Comparison of ENCODE assay signal across 19 cellular contexts in the genomic region with DNA sequence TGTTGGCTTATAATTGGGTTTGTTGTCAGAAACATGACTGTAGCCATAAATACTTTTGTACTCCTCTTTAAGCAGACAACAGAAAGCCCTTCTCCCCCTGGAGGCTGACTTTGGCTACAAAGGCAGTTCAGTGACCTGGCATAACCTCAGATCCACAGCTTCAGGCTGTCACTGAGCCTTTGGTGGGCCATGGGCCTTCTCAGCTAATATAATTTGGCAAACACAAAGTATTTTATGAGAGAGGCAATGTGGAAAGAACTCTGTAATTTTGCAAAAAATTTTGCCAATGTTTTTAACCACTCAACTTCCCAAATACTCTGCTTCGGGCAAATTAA. TPM values are rescaled to one million over a fixed set of nuclear protein-coding genes. Genes with fewer than 3 reads are reported as not detected.
DNase-seq lines count a peak whose midpoint lies in the region; ATAC-seq and TF ChIP-seq lines count a peak whose summit lies in the region.
"Had no signal": no experiment of that assay in that cellular context is flagged by ENCODE, and none has a peak within 500 bp of the region (broad histone marks: within the 10 kb centered on the region; RNA-seq: fewer than 3 reads in every experiment).

No MANE protein-coding gene starts in this region.

- H3K27me3 Mint-ChIP-seq in neural progenitor cell (ENCODE audit: insufficient read depth, low read depth) (peaks cover 3% of the 10 kb centered on the region), Calu3 (ENCODE audit: unreplicated experiment) (no peaks in the 10 kb centered on the region)
- H3K27me3 Mint-ChIP-seq: activated CD4-positive, alpha-beta memory T cell treated with anti-CD3 and anti-CD28 coated beads, Interleukin-2, amount 10 ng/mL, durations not matched to agents 7 days and 5 days; B cell had no signal

- no peak for TF ChIP-seq POLR2A in NB4 (IDR thresholded peaks at IDR 0.05; ENCODE audit: extremely low read depth, insufficient read length)

- no peak overlapping the region for H3K4me3 Mint-ChIP-seq in neural progenitor cell
- no peak overlapping the region for H3K4me3 Mint-ChIP-seq in Calu3 (ENCODE audit: low read depth, unreplicated experiment)
- H3K4me3 Mint-ChIP-seq: activated CD4-positive, alpha-beta memory T cell treated with anti-CD3 and anti-CD28 coated beads, Interleukin-2, amount 10 ng/mL, durations not matched to agents 7 days and 5 days; B cell; natural killer cell had no signal

- no peaks in the 10 kb centered on the region for H3K27me3 ChIP-seq in neural progenitor cell
- H3K27me3 ChIP-seq: colonic mucosa, MG63, SJCRH30 had no signal

- TF ChIP-seq CTCF in NB4 (IDR thresholded peaks at IDR 0.05; ENCODE audit: low read depth, low read length) (no peak), fibroblast of villous mesenchyme (IDR thresholded peaks at IDR 0.05; ENCODE audit: insufficient read depth, low read depth, low read length) (peak; percentile 10), neural progenitor cell (IDR thresholded peaks at IDR 0.05) (peak; percentile 37), Calu3 (IDR thresholded peaks at IDR 0.05; ENCODE audit: unreplicated experiment) (no peak)

- H3K36me3 Mint-ChIP-seq in neural progenitor cell (no peaks in the 10 kb centered on the region), Calu3 (ENCODE audit: insufficient read depth, unreplicated experiment) (no peaks in the 10 kb centered on the region)
- H3K36me3 Mint-ChIP-seq: natural killer cell had no signal

- intact Hi-C loops in Calu3 (cut with micrococcal nuclease; ENCODE audit: unreplicated experiment): no loop called here

- no peaks in the 10 kb centered on the region for H3K36me3 ChIP-seq in neural progenitor cell
- H3K36me3 ChIP-seq: colonic mucosa, MG63, SJCRH30 had no signal

- BruUV-seq in Calu3 (replicated peaks; lab: Mats Ljungman, UMichigan): no TSS peak

- CTCF ChIA-PET in Calu3 (lab: Charles Lee): no interaction called here

- DNase-seq in ELF-1 (ENCODE audit: low read depth, low spot score): peak; percentile 50
- DNase-seq in NB4 (ENCODE audit: low read depth): peak; percentile 15
- DNase-seq in fibroblast of villous mesenchyme (ENCODE audit: low read depth): no peak
- DNase-seq in neural progenitor cell (ENCODE audit: low spot score): peak; percentile 41
- DNase-seq in Calu3: no peak
- no peak for DNase-seq in NCI-H1930 (lab: John Stamatoyannopoulos, UW)
- DNase-seq in activated CD8-positive, alpha-beta memory T cell treated with anti-CD3 and anti-CD28 coated beads for 24 hours: no peak
- DNase-seq: activated CD4-positive, alpha-beta memory T cell treated with anti-CD3 and anti-CD28 coated beads, Interleukin-2, amount 10 ng/mL, durations not matched to agents 7 days and 5 days; colonic mucosa; hypothalamus; MG63; natural killer cell; retina; SJCRH30; stimulated activated CD4-positive, alpha-beta T cell treated with anti-CD3 and anti-CD28 coated beads, Interleukin-2, amount 100 ng/mL, for 48 hours had no signal

- H3K27ac Mint-ChIP-seq in neural progenitor cell: no peak overlapping the region
- H3K27ac Mint-ChIP-seq in Calu3 (ENCODE audit: unreplicated experiment): no peak overlapping the region
- H3K27ac Mint-ChIP-seq: activated CD4-positive, alpha-beta memory T cell treated with anti-CD3 and anti-CD28 coated beads, Interleukin-2, amount 10 ng/mL, durations not matched to agents 7 days and 5 days; activated T-helper 2 cell treated with anti-CD3 and anti-CD28 coated beads, Interferon-gamma antibody, Interleukin-2, Interleukin-4, amounts not matched to agents 10 μg/mL and 5 μg/mL and 100 μg/mL, durations not matched to agents 14 hours and 24 hours and 36 hours; B cell; natural killer cell had no signal

- H3K79me2 ChIP-seq in neural progenitor cell (ENCODE audit: low read depth): no peaks in the 10 kb centered on the region

- no peaks in the 10 kb centered on the region for H3F3A ChIP-seq in neural progenitor cell (ENCODE audit: low read depth)

- no peak overlapping the region for H2AFZ ChIP-seq in neural progenitor cell (replicated peaks)

- H4K20me1 ChIP-seq in neural progenitor cell (ENCODE audit: low read depth): no peaks in the 10 kb centered on the region

- H3K9ac ChIP-seq in neural progenitor cell: no peak overlapping the region

- no peak for ATAC-seq in HG02759 (IDR thresholded peaks at IDR 0.05; ENCODE audit: unreplicated experiment)
- ATAC-seq: natural killer cell had no signal

- H3K9me3 Mint-ChIP-seq in neural progenitor cell (no peaks in the 10 kb centered on the region), Calu3 (ENCODE audit: low read depth, unreplicated experiment) (peaks cover 3% of the 10 kb centered on the region)
- H3K9me3 Mint-ChIP-seq: activated CD4-positive, alpha-beta memory T cell treated with anti-CD3 and anti-CD28 coated beads, Interleukin-2, amount 10 ng/mL, durations not matched to agents 7 days and 5 days; activated T-helper 2 cell treated with anti-CD3 and anti-CD28 coated beads, Interferon-gamma antibody, Interleukin-2, Interleukin-4, amounts not matched to agents 10 μg/mL and 5 μg/mL and 100 μg/mL, durations not matched to agents 14 hours and 24 hours and 36 hours; natural killer cell had no signal

- H3K4me1 ChIP-seq in neural progenitor cell: peaks cover 16% of the 10 kb centered on the region
- H3K4me1 ChIP-seq: colonic mucosa had no signal

- H3K4me1 Mint-ChIP-seq in neural progenitor cell (no peaks in the 10 kb centered on the region), Calu3 (ENCODE audit: low read depth, unreplicated experiment) (peaks cover 20% of the 10 kb centered on the region)

- no peaks in the 10 kb centered on the region for H3K9me3 ChIP-seq in neural progenitor cell (ENCODE audit: low read depth)
- H3K9me3 ChIP-seq: colonic mucosa, MG63, SJCRH30 had no signal

- peak overlapping the region; percentile 45 for H3K4me2 ChIP-seq in neural progenitor cell

- no peak overlapping the region for H3K4me3 ChIP-seq in NB4 (ENCODE audit: low read depth, low read length)
- H3K4me3 ChIP-seq in fibroblast of villous mesenchyme (ENCODE audit: low read depth, low read length): no peak overlapping the region
- no peak overlapping the region for H3K4me3 ChIP-seq in neural progenitor cell
- H3K4me3 ChIP-seq: colonic mucosa, lung, MG63, SJCRH30 had no signal

- no peak overlapping the region for H3K27ac ChIP-seq in neural progenitor cell
- H3K27ac ChIP-seq: colonic mucosa, SJCRH30 had no signal

RNA-seq across cellular contexts. Expression of a gene that starts 15.5 kb away (rescaled TPM):
- total RNA-seq in fibroblast of villous mesenchyme: 3.5 and 10.6 TPM in 2 replicates
- total RNA-seq in neural progenitor cell (ENCODE audit: low replicate concordance): not detected in 2 replicates
- 0.64 TPM in 1 of 2 replicates, not detected in the other for total RNA-seq in Calu3 (2022)
- total RNA-seq: activated CD4-positive, alpha-beta memory T cell treated with anti-CD3 and anti-CD28 coated beads, Interleukin-2, amount 10 ng/mL, durations not matched to agents 7 days and 5 days; activated T-helper 2 cell treated with anti-CD3 and anti-CD28 coated beads, Interferon-gamma antibody, Interleukin-2, Interleukin-4, amounts not matched to agents 10 μg/mL and 5 μg/mL and 100 μg/mL, durations not matched to agents 14 hours and 24 hours and 36 hours had no signal

RNA-seq across cellular contexts. Expression of a gene that starts 37.1 kb away (rescaled TPM):
- total RNA-seq in fibroblast of villous mesenchyme (not detected in 2 replicates), neural progenitor cell (ENCODE audit: low replicate concordance) (not detected in 2 replicates), Calu3 (2022) (0.17 and 2.3 TPM in 2 replicates)
- total RNA-seq: SJCRH30 had no signal

RNA-seq across cellular contexts. Expression of a gene that starts 57.9 kb away (rescaled TPM):
- under 0.01 TPM in 2 replicates for total RNA-seq in fibroblast of villous mesenchyme
- not detected in 2 replicates for total RNA-seq in neural progenitor cell (ENCODE audit: low replicate concordance)
- not detected in 2 replicates for total RNA-seq in Calu3 (2022)
- total RNA-seq: activated CD4-positive, alpha-beta memory T cell treated with anti-CD3 and anti-CD28 coated beads, Interleukin-2, amount 10 ng/mL, durations not matched to agents 7 days and 5 days; activated T-helper 2 cell treated with anti-CD3 and anti-CD28 coated beads, Interferon-gamma antibody, Interleukin-2, Interleukin-4, amounts not matched to agents 10 μg/mL and 5 μg/mL and 100 μg/mL, durations not matched to agents 14 hours and 24 hours and 36 hours; B cell; natural killer cell; SJCRH30 had no signal

Comparison
In these comparisons a context has a peak if more than half of its experiments do, and no peak if none do; other contexts are left out.
1. DNase-seq: peak in ELF-1 (single experiment), NB4 (single experiment) and neural progenitor cell (single experiment); none in fibroblast of villous mesenchyme (single experiment), Calu3 (single experiment), NCI-H1930 (0 of 2) and activated CD8-positive, alpha-beta memory T cell treated with anti-CD3 and anti-CD28 coated beads for 24 hours (single experiment).
2. CTCF ChIP-seq: peak in fibroblast of villous mesenchyme (single experiment) and neural progenitor cell (single experiment); none in NB4 (single experiment) and Calu3 (single experiment).